Comparison of ENCODE assay signal across 8 cellular contexts in genomic region chr15:60255390-60255789, GRCh38.
DNase-seq lines count a peak whose midpoint lies in the region; ATAC-seq and TF ChIP-seq lines count a peak whose summit lies in the region.

No MANE protein-coding gene starts in this region.

- DNase-seq in HT1080 (ENCODE audit: low read depth) (peak; percentile 65), epithelial cell of prostate (ENCODE audit: low read depth, low spot score) (peak; percentile 93), NK-92 (lab: John Stamatoyannopoulos, UW; ENCODE audit: unreplicated experiment) (no peak), T1000 (lab: John Stamatoyannopoulos, UW) (no peak), anterior cingulate cortex (lab: John Stamatoyannopoulos, UW) (no peak), right atrium auricular region (ENCODE audit: low spot score) (no peak)

- no peaks in the 10 kb centered on the region for H3K9me3 ChIP-seq in right atrium auricular region

- peak overlapping the region; percentile 19 for H3K27ac ChIP-seq in epithelial cell of prostate
- H3K27ac ChIP-seq in right atrium auricular region: no peak overlapping the region

- no peaks in the 10 kb centered on the region for H3K27me3 ChIP-seq in right atrium auricular region

- no peaks in the 10 kb centered on the region for H3K4me1 ChIP-seq in right atrium auricular region

- no peak overlapping the region for H3K4me3 ChIP-seq in right atrium auricular region

- no peak for TF ChIP-seq CTCF in right atrium auricular region (IDR thresholded peaks at IDR 0.05)

- no peaks in the 10 kb centered on the region for H3K36me3 ChIP-seq in right atrium auricular region

- ATAC-seq in GM18502 (IDR thresholded peaks at IDR 0.05; ENCODE audit: poor library complexity, unreplicated experiment) (peak; percentile 83), GM21526 (IDR thresholded peaks at IDR 0.05; ENCODE audit: low FRiP score, unreplicated experiment) (peak; percentile 85)

Comparison
In these comparisons a context has a peak if more than half of its experiments do, and no peak if none do; other contexts are left out.
1. DNase-seq: peak in HT1080 (single experiment) and epithelial cell of prostate (single experiment); none in NK-92 (single experiment), T1000 (single experiment), anterior cingulate cortex (0 of 58) and right atrium auricular region (single experiment).